In the genomic region with DNA sequence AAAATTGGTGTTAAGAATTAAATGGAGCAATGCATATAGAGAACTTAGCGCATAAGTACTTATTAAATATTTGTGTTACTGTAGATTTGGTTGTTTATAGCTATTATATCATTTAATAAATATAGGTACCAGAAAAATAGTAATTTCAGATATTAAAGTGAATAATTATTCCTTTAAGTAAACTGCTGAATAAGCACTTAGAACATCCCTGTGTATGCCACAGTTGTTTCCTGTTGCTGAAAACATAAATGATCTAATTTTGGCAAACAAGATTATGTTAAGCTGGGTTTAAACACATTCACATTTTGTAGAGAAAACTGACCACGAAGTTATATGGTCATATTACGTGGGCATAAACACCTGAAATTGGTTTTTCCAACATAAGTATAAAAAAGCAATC, we compare ENCODE assay signal across 21 cellular contexts.
DNase-seq lines count a peak whose midpoint lies in the region; ATAC-seq, FAIRE-seq and TF ChIP-seq lines count a peak whose summit lies in the region.
"Had no signal": no experiment of that assay in that cellular context is flagged by ENCODE, and none has a peak within 500 bp of the region (broad histone marks: within the 10 kb centered on the region; RNA-seq: fewer than 3 reads in every experiment).

No MANE protein-coding gene starts in this region.

- H3K9me1 ChIP-seq in IMR-90 (ENCODE audit: insufficient read depth, low read length) = no peaks in the 10 kb centered on the region
- H3K9me1 ChIP-seq in K562 (ENCODE audit: control insufficient read depth, insufficient read depth, low read length) = no peaks in the 10 kb centered on the region

- H3K27ac ChIP-seq in HepG2 (ENCODE audit: extremely low read length, insufficient read depth, low read length) = no peak overlapping the region
- H3K27ac ChIP-seq in right lobe of liver = no peak overlapping the region
- H3K27ac ChIP-seq in IMR-90 (ENCODE audit: insufficient read depth, low read length) = no peak overlapping the region
- no peak overlapping the region for H3K27ac ChIP-seq in K562 (ENCODE audit: extremely low read depth, low read depth, low read length)
- H3K27ac ChIP-seq: BLaER1 treated with 17β-estradiol and CSF1 and Interleukin-3, amounts not matched to agents 10 nM and 100 nM; C4-2B had no signal

- FAIRE-seq in HepG2 (lab: Jason Lieb, UNC) (no peak), K562 (lab: Jason Lieb, UNC) (no peak)
- FAIRE-seq: A204.1, D721Med, G401.6, GM12891, GM19239 had no signal

- no peak overlapping the region for H4K91ac ChIP-seq in IMR-90 (ENCODE audit: insufficient read depth, low read depth, low read length)

- intact Hi-C loops in HepG2 (cut with micrococcal nuclease; ENCODE audit: unreplicated experiment) = no loop called here
- intact Hi-C loops in right lobe of liver (cut with DNase I) = no loop called here
- intact Hi-C loops in IMR-90 (cut with micrococcal nuclease) = no loop called here
- intact Hi-C loops in K562 (cut with micrococcal nuclease) = no loop called here

- no peak overlapping the region for H3K56ac ChIP-seq in IMR-90 (ENCODE audit: extremely low read depth, insufficient read depth, low read length)

- H3K18ac ChIP-seq in IMR-90 (ENCODE audit: low read depth, low read length) = no peak overlapping the region

- H2BK120ac ChIP-seq in IMR-90 (ENCODE audit: low read depth, low read length) = no peak overlapping the region

- no peak overlapping the region for H2BK15ac ChIP-seq in IMR-90 (ENCODE audit: low read depth, low read length)

- DNase-seq in HepG2 (ENCODE audit: low spot score) (no peak), right lobe of liver (no peak), IMR-90 (no peak), K562 (ENCODE audit: extremely low read depth in 1 of 4, low spot score in 3 of 4) (no peak), NCI-H2081 treated with DMSO at 0.1 percent for 48 hours (lab: John Stamatoyannopoulos, UW) (no peak)
- DNase-seq in activated T-cell treated with anti-CD3 and anti-CD28 coated beads, Interleukin-2, amount 50 U/mL, for 48 hours = no peak
- DNase-seq: 8988T; AML-193; Caco-2; Calu3; CD4-positive, alpha-beta T cell; CD8-positive, alpha-beta T cell; DMS79 treated with DMSO at 0.1 percent for 48 hours; GF-D8 had no signal

- POLR2A ChIA-PET in HepG2 (lab: Yijun Ruan, JAX) (no interaction called here), IMR-90 (lab: Charles Lee; ENCODE audit: unreplicated experiment) (no interaction called here), K562 (lab: Yijun Ruan, JAX) (interaction anchor here (0.6 kb wide), 1 partner anchor 1042 kb away, joined by 3 read pairs; no protein-coding TSS in a partner anchor)

- H2AK5ac ChIP-seq in IMR-90 (ENCODE audit: low read depth, low read length) = no peak overlapping the region

- TF ChIP-seq EP300 in HepG2 (IDR thresholded peaks at IDR 0.05; ENCODE audit: low read depth in 2 of 2, low read length in 2 of 2) (no peak), HepG2 (CRISPR knock-in tag; IDR thresholded peaks at IDR 0.05; ENCODE audit: borderline replicate concordance) (no peak), K562 (IDR thresholded peaks at IDR 0.05; ENCODE audit: low read length) (no peak)

- no peaks in the 10 kb centered on the region for H3K4me1 ChIP-seq in HepG2 (ENCODE audit: insufficient read depth, low read length)
- no peaks in the 10 kb centered on the region for H3K4me1 ChIP-seq in right lobe of liver
- H3K4me1 ChIP-seq in IMR-90 (ENCODE audit: control insufficient read depth, insufficient read depth, low read length) = no peaks in the 10 kb centered on the region
- no peaks in the 10 kb centered on the region for H3K4me1 ChIP-seq in K562 (replicated peaks in 1 of 2; ENCODE audit: control insufficient read depth in 2 of 2, insufficient read depth in 2 of 2, low read length in 2 of 2)
- H3K4me1 ChIP-seq: BLaER1 treated with 17β-estradiol and CSF1 and Interleukin-3, amounts not matched to agents 10 nM and 100 nM; Caco-2 had no signal

- H3K4me3 ChIP-seq in HepG2 (replicated peaks in 1 of 3; ENCODE audit: insufficient read depth in 1 of 3, low read depth in 2 of 3, low read length in 3 of 3) (no peak overlapping the region), right lobe of liver (no peak overlapping the region), IMR-90 (ENCODE audit: insufficient read depth, low read depth, low read length) (no peak overlapping the region), K562 (no peak overlapping the region)
- H3K4me3 ChIP-seq: BLaER1 treated with 17β-estradiol and CSF1 and Interleukin-3, amounts not matched to agents 10 nM and 100 nM had no signal

- H3K4ac ChIP-seq in IMR-90 (ENCODE audit: low read depth, low read length) = no peak overlapping the region

- H3K79me1 ChIP-seq in IMR-90 (ENCODE audit: low read depth in 1 of 2, low read length in 2 of 2) = no peaks in the 10 kb centered on the region

- 9% methylated on average over 3 of the region's 3 CpGs for WGBS in HepG2 (ENCODE audit: low lambda C conversion rate)
- WGBS in right lobe of liver (ENCODE audit: insufficient coverage, low coverage, low lambda C conversion rate, missing lambda C conversion rate) = 59% methylated on average over 3 of the region's 3 CpGs
- no CpG with 5 or more reads among the region's 3 CpGs for WGBS in IMR-90 (ENCODE audit: extremely low coverage in 2 of 2, insufficient read length in 1 of 2), 2 experiments
- 39% methylated on average over 3 of the region's 3 CpGs for WGBS in K562 (ENCODE audit: insufficient coverage, low coverage, missing lambda C conversion rate)

- no TSS peak for BruUV-seq in HepG2 (replicated peaks; lab: Mats Ljungman, UMichigan)
- no TSS peak for BruUV-seq in IMR-90 (replicated peaks; lab: Mats Ljungman, UMichigan)
- no TSS peak for BruUV-seq in K562 (replicated peaks; lab: Mats Ljungman, UMichigan)

- H3K9ac ChIP-seq in HepG2 (ENCODE audit: insufficient read depth, low read depth, low read length) (no peak overlapping the region), IMR-90 (ENCODE audit: low read depth, low read length) (no peak overlapping the region), K562 (ENCODE audit: insufficient read depth in 1 of 2, low read depth in 2 of 2, low read length in 2 of 2) (no peak overlapping the region)
- H3K9ac ChIP-seq: BLaER1 treated with 17β-estradiol and CSF1 and Interleukin-3, amounts not matched to agents 10 nM and 100 nM had no signal

- no peak for TF ChIP-seq RAD21 in HepG2 (CRISPR knock-in tag; IDR thresholded peaks at IDR 0.05)
- TF ChIP-seq RAD21 in IMR-90 (IDR thresholded peaks at IDR 0.05; ENCODE audit: low read length) = no peak
- no peak for TF ChIP-seq RAD21 in K562 (CRISPR knock-in tag; conservative IDR thresholded peaks at IDR 0.05 in 1 of 2, IDR thresholded peaks at IDR 0.05 in 1 of 2)

- H3K36me3 ChIP-seq in HepG2 (replicated peaks in 1 of 2; ENCODE audit: control insufficient read depth in 1 of 2, insufficient read depth in 2 of 2, low read length in 2 of 2) = no peaks in the 10 kb centered on the region
- H3K36me3 ChIP-seq in right lobe of liver = no peaks in the 10 kb centered on the region
- H3K36me3 ChIP-seq in IMR-90 (ENCODE audit: control insufficient read depth, insufficient read depth, low read length) = no peaks in the 10 kb centered on the region
- H3K36me3 ChIP-seq in K562 (ENCODE audit: control insufficient read depth, insufficient read depth, low read length) = no peaks in the 10 kb centered on the region
- H3K36me3 ChIP-seq: BLaER1 treated with 17β-estradiol and CSF1 and Interleukin-3, amounts not matched to agents 10 nM and 100 nM had no signal

- H3K27me3 ChIP-seq in HepG2 (ENCODE audit: control insufficient read depth in 1 of 2, insufficient read depth in 2 of 2, low read length in 2 of 2) = no peaks in the 10 kb centered on the region
- H3K27me3 ChIP-seq in right lobe of liver = no peaks in the 10 kb centered on the region
- no peaks in the 10 kb centered on the region for H3K27me3 ChIP-seq in IMR-90 (ENCODE audit: control insufficient read depth, insufficient read depth, low read length)
- H3K27me3 ChIP-seq in K562 (ENCODE audit: control insufficient read depth in 2 of 2, insufficient read depth in 2 of 2, low read length in 2 of 2) = no peaks in the 10 kb centered on the region
- H3K27me3 ChIP-seq: BLaER1 treated with 17β-estradiol and CSF1 and Interleukin-3, amounts not matched to agents 10 nM and 100 nM had no signal

- TF ChIP-seq CTCF in HepG2 (CRISPR knock-in tag; IDR thresholded peaks at IDR 0.05) (no peak), right lobe of liver (IDR thresholded peaks at IDR 0.05) (no peak), IMR-90 (conservative IDR thresholded peaks at IDR 0.05; ENCODE audit: low read depth, low read length) (no peak), K562 (IDR thresholded peaks at IDR 0.05 in 2 of 3, conservative IDR thresholded peaks at IDR 0.05 in 1 of 3; ENCODE audit: insufficient read depth in 2 of 3, low read depth in 1 of 3, low read length in 3 of 3) (no peak)

- no peak for TF ChIP-seq POLR2A in HepG2 (IDR thresholded peaks at IDR 0.05; ENCODE audit: insufficient read depth in 1 of 2, low read depth in 2 of 2, low read length in 2 of 2)
- TF ChIP-seq POLR2A in right lobe of liver (IDR thresholded peaks at IDR 0.05) = no peak
- no peak for TF ChIP-seq POLR2A in IMR-90 (IDR thresholded peaks at IDR 0.05; ENCODE audit: low read depth, low read length)
- TF ChIP-seq POLR2A in K562 (conservative IDR thresholded peaks at IDR 0.05) = no peak

- H2BK5ac ChIP-seq in IMR-90 (ENCODE audit: low read depth, low read length, poor library complexity, severe bottlenecking) = no peak overlapping the region

- H3K9me3 ChIP-seq in HepG2 (ENCODE audit: low read length) = no peaks in the 10 kb centered on the region
- H3K9me3 ChIP-seq in right lobe of liver = no peaks in the 10 kb centered on the region
- peaks cover 2% of the 10 kb centered on the region for H3K9me3 ChIP-seq in IMR-90 (ENCODE audit: control insufficient read depth, insufficient read depth, low read length)
- 0 out of 2 replicates have a peak, but pooled peaks cover 2% of the 10 kb centered on the region for H3K9me3 ChIP-seq in K562 (replicated peaks; ENCODE audit: control insufficient read depth, insufficient read depth, low read depth, low read length)
- H3K9me3 ChIP-seq: BLaER1 treated with 17β-estradiol and CSF1 and Interleukin-3, amounts not matched to agents 10 nM and 100 nM; Caco-2 had no signal

- H2AK9ac ChIP-seq in IMR-90 (replicated peaks; ENCODE audit: low read depth, low read length, poor library complexity) = no peak overlapping the region

- H3K4me2 ChIP-seq in HepG2 (ENCODE audit: low read depth, low read length) (no peak overlapping the region), IMR-90 (ENCODE audit: low read depth, low read length) (no peak overlapping the region), K562 (ENCODE audit: insufficient read depth, low read length) (no peak overlapping the region)
- H3K4me2 ChIP-seq: BLaER1 treated with 17β-estradiol and CSF1 and Interleukin-3, amounts not matched to agents 10 nM and 100 nM had no signal

- dilution Hi-C loops in IMR-90 (cut with HindIII; ENCODE audit: low sequenced_read_pairs, unreplicated experiment) = no loop called here

- no peak overlapping the region for H3K14ac ChIP-seq in IMR-90 (replicated peaks; ENCODE audit: low read depth, low read length)

- no peaks in the 10 kb centered on the region for H4K20me1 ChIP-seq in HepG2 (ENCODE audit: insufficient read depth, low read length)
- H4K20me1 ChIP-seq in IMR-90 (ENCODE audit: insufficient read depth, low read length) = no peaks in the 10 kb centered on the region
- H4K20me1 ChIP-seq in K562 (replicated peaks; ENCODE audit: control insufficient read depth, insufficient read depth, low read length) = no peaks in the 10 kb centered on the region
- H4K20me1 ChIP-seq: BLaER1 treated with 17β-estradiol and CSF1 and Interleukin-3, amounts not matched to agents 10 nM and 100 nM had no signal

- H2AFZ ChIP-seq in HepG2 (ENCODE audit: low read length) (no peak overlapping the region), IMR-90 (replicated peaks; ENCODE audit: low read length, poor library complexity) (no peak overlapping the region), K562 (ENCODE audit: low read depth, low read length) (no peak overlapping the region)

- CTCF ChIA-PET in HepG2 (lab: Yijun Ruan, JAX; ENCODE audit: low intra/inter-chr PET ratio, low total read pairs) = no interaction called here
- CTCF ChIA-PET in IMR-90 (lab: Yijun Ruan, JAX) = no interaction called here
- CTCF ChIA-PET in K562 (lab: Yijun Ruan, JAX; ENCODE audit: low intra/inter-chr PET ratio) = no interaction called here

- in situ Hi-C loops in HepG2 (cut with HindIII; ENCODE audit: extremely low pct_ligation_motif_present, low pct_unique_long_range_greater_than_20kb) (no loop called here), IMR-90 (cut with MboI; ENCODE audit: low sequenced_read_pairs) (no loop called here), K562 (cut with MboI) (no loop called here)

- no peaks in the 10 kb centered on the region for H3K79me2 ChIP-seq in HepG2 (ENCODE audit: insufficient read depth, low read length)
- H3K79me2 ChIP-seq in K562 (ENCODE audit: control insufficient read depth, insufficient read depth, low read length) = peaks cover 5% of the 10 kb centered on the region

- no peak for ATAC-seq in HepG2
- no peak for ATAC-seq in right lobe of liver
- no peak for ATAC-seq in IMR-90 (ENCODE audit: low read depth)
- ATAC-seq in K562 = no peak
- ATAC-seq: CD8-positive, alpha-beta T cell had no signal

- H4K5ac ChIP-seq in IMR-90 (ENCODE audit: low read depth, low read length) = no peak overlapping the region

- no peak overlapping the region for H2BK20ac ChIP-seq in IMR-90 (ENCODE audit: low read depth, low read length)

- H4K8ac ChIP-seq in IMR-90 (ENCODE audit: low read depth in 2 of 2, low read length in 2 of 2) = no peak overlapping the region

- H3K23ac ChIP-seq in IMR-90 (ENCODE audit: low read depth, low read length) = no peak overlapping the region
